Comparison of ENCODE assay signal across 7 cellular contexts in genomic region chr1:183580281-183580682, GRCh38. TPM values are rescaled to one million over a fixed set of nuclear protein-coding genes. Genes with fewer than 3 reads are reported as not detected.
DNase-seq lines count a peak whose midpoint lies in the region; ATAC-seq, FAIRE-seq and TF ChIP-seq lines count a peak whose summit lies in the region.

No MANE protein-coding gene starts in this region.

- H3K4me1 ChIP-seq in DOHH2 (ENCODE audit: control insufficient read depth, low read length) (peaks cover 19% of the 10 kb centered on the region), small intestine (ENCODE audit: control insufficient read depth in 2 of 2, insufficient read depth in 1 of 2, low read depth in 1 of 2, low read length in 1 of 2) (no peaks in the 10 kb centered on the region)
- H3K4me1 ChIP-seq in naive thymus-derived CD4-positive, alpha-beta T cell (ENCODE audit: control insufficient read depth in 2 of 2, insufficient read depth in 2 of 2, low read length in 2 of 2), result no peaks in the 10 kb centered on the region

- H3K9me3 ChIP-seq in DOHH2 (ENCODE audit: control insufficient read depth, insufficient read depth, low read length) (no peaks in the 10 kb centered on the region), small intestine (ENCODE audit: control insufficient read depth, low read depth) (no peaks in the 10 kb centered on the region)
- no peaks in the 10 kb centered on the region for H3K9me3 ChIP-seq in naive thymus-derived CD4-positive, alpha-beta T cell (ENCODE audit: control insufficient read depth in 2 of 3, low read length in 3 of 3)

- no peaks in the 10 kb centered on the region for H3K9me2 ChIP-seq in DOHH2 (replicated peaks; ENCODE audit: control insufficient read depth, low read length)

- POLR2A ChIA-PET in naive thymus-derived CD4-positive, alpha-beta T cell (lab: Charles Lee), result interaction anchor here (0.6 to 0.8 kb wide), 2 partner anchors 19 to 41 kb away, joined by 3 read pairs; no protein-coding TSS in a partner anchor

- CTCF ChIA-PET in naive thymus-derived CD4-positive, alpha-beta T cell (lab: Charles Lee), result no interaction called here

- WGBS in small intestine, 3 donors, result 42 to 67% (median 43%) methylated on average over 8 of the region's 8 CpGs

- no peak for FAIRE-seq in small intestine (lab: Jason Lieb, UNC)

- peaks cover 3% of the 10 kb centered on the region for H3K36me3 Mint-ChIP-seq in central memory CD8-positive, alpha-beta T cell (ENCODE audit: insufficient read depth)
- H3K36me3 Mint-ChIP-seq in naive thymus-derived CD4-positive, alpha-beta T cell, result peaks cover 0 to 12% (median 0%) of the 10 kb centered on the region in 5 donors

- H3K27ac Mint-ChIP-seq in central memory CD8-positive, alpha-beta T cell (ENCODE audit: low read depth), result no peak overlapping the region
- peak overlapping the region in 5 of 9 donors; percentile 18 to 84 (median 73) for H3K27ac Mint-ChIP-seq in naive thymus-derived CD4-positive, alpha-beta T cell

- H3K27me3 Mint-ChIP-seq in central memory CD8-positive, alpha-beta T cell, result no peaks in the 10 kb centered on the region
- H3K27me3 Mint-ChIP-seq in naive thymus-derived CD4-positive, alpha-beta T cell, result no peaks in the 10 kb centered on the region

- no peak overlapping the region for H3K4me3 Mint-ChIP-seq in central memory CD8-positive, alpha-beta T cell
- peak overlapping the region; percentile 14 to 80 (median 70) for H3K4me3 Mint-ChIP-seq in naive thymus-derived CD4-positive, alpha-beta T cell

- no peak overlapping the region for H3K4me3 ChIP-seq in DOHH2 (ENCODE audit: low read length)
- H3K4me3 ChIP-seq in HFF-Myc (replicated peaks; ENCODE audit: low read depth, low read length), result no peak overlapping the region
- no peak overlapping the region for H3K4me3 ChIP-seq in naive thymus-derived CD4-positive, alpha-beta T cell (ENCODE audit: low read length)
- H3K4me3 ChIP-seq in small intestine (ENCODE audit: low read depth in 1 of 2, low read length in 2 of 2), result no peak overlapping the region

- no peaks in the 10 kb centered on the region for H3K4me1 Mint-ChIP-seq in central memory CD8-positive, alpha-beta T cell
- peaks cover 9 to 34% (median 10%) of the 10 kb centered on the region in 7 donors for H3K4me1 Mint-ChIP-seq in naive thymus-derived CD4-positive, alpha-beta T cell

- H3K4me2 ChIP-seq in DOHH2 (ENCODE audit: low read length), result peak overlapping the region; percentile 38

- H3K9me3 Mint-ChIP-seq in central memory CD8-positive, alpha-beta T cell, result no peaks in the 10 kb centered on the region
- peaks cover 0 to 2% (median 0%) of the 10 kb centered on the region in 11 donors for H3K9me3 Mint-ChIP-seq in naive thymus-derived CD4-positive, alpha-beta T cell

- H3K79me2 ChIP-seq in DOHH2 (ENCODE audit: control insufficient read depth, low read length), result no peaks in the 10 kb centered on the region

- intact Hi-C loops in naive thymus-derived CD4-positive, alpha-beta T cell (cut with micrococcal nuclease), result no loop called here

- H3K27ac ChIP-seq in DOHH2 (ENCODE audit: low read depth, low read length) (no peak overlapping the region), small intestine (ENCODE audit: low read depth in 1 of 2, low read length in 1 of 2) (no peak overlapping the region)
- H3K27ac ChIP-seq in naive thymus-derived CD4-positive, alpha-beta T cell (ENCODE audit: low read depth, low read length), result no peak overlapping the region

- DNase-seq in HFF-Myc (ENCODE audit: extremely low read depth, low read depth) (no peak), NCI-H69 (lab: John Stamatoyannopoulos, UW) (peak; percentile 98), small intestine (no peak)
- no peak for DNase-seq in central memory CD8-positive, alpha-beta T cell (ENCODE audit: low spot score in 2 of 2)
- peak in 5 of 9 donors; percentile 7 to 30 (median 21) for DNase-seq in naive thymus-derived CD4-positive, alpha-beta T cell

- no peaks in the 10 kb centered on the region for H4K20me1 ChIP-seq in DOHH2 (ENCODE audit: control insufficient read depth, insufficient read depth, low read depth, low read length)

- peak; percentile 49 for ATAC-seq in central memory CD8-positive, alpha-beta T cell (replicated peaks; ENCODE audit: extremely low read depth, poor library complexity, severe bottlenecking)
- peak; percentile 75 for ATAC-seq in naive thymus-derived CD4-positive, alpha-beta T cell
- no peak for ATAC-seq in HG03378 (IDR thresholded peaks at IDR 0.05; ENCODE audit: unreplicated experiment)

- TF ChIP-seq CTCF in DOHH2 (IDR thresholded peaks at IDR 0.05; ENCODE audit: low read depth, low read length, poor library complexity, severe bottlenecking) (no peak), HFF-Myc (IDR thresholded peaks at IDR 0.05; ENCODE audit: low read depth, low read length, missing control alignments) (peak; percentile 20)

- no peaks in the 10 kb centered on the region for H3K36me3 ChIP-seq in DOHH2 (ENCODE audit: control insufficient read depth, low read length)
- no peaks in the 10 kb centered on the region for H3K36me3 ChIP-seq in naive thymus-derived CD4-positive, alpha-beta T cell (ENCODE audit: control insufficient read depth in 2 of 3, insufficient read depth in 3 of 3, low read length in 3 of 3)
- H3K36me3 ChIP-seq in small intestine (ENCODE audit: control insufficient read depth in 2 of 2, insufficient read depth in 2 of 2, low read length in 2 of 2), result no peaks in the 10 kb centered on the region

- H3K27me3 ChIP-seq in DOHH2 (ENCODE audit: control insufficient read depth, low read length) (peaks cover 56% of the 10 kb centered on the region), small intestine (ENCODE audit: control insufficient read depth in 2 of 2, insufficient read depth in 2 of 2, low read length in 2 of 2) (no peaks in the 10 kb centered on the region)
- no peaks in the 10 kb centered on the region for H3K27me3 ChIP-seq in naive thymus-derived CD4-positive, alpha-beta T cell (ENCODE audit: control insufficient read depth in 2 of 2, insufficient read depth in 2 of 2, low read length in 2 of 2)

- no peaks in the 10 kb centered on the region for H3F3A ChIP-seq in DOHH2 (ENCODE audit: control insufficient read depth, insufficient read depth)

RNA-seq across cellular contexts. Expression of gene NCF2, which starts 10.0 kb away (rescaled TPM):
- total RNA-seq in naive thymus-derived CD4-positive, alpha-beta T cell, result 100 to 1,000 TPM in 1 of 5 experiments, 10 to 100 TPM in 2, 1 to 10 TPM in 2; 2.2 to 145 (median 15.2) TPM
- 1 to 10 TPM in 1 of 2 donors, under 1 TPM in 1; 0.43 to 3.8 TPM for polyA plus RNA-seq in naive thymus-derived CD4-positive, alpha-beta T cell
- polyA plus RNA-seq in small intestine, result 1 to 10 TPM in 2 of 3 donors, under 1 TPM in 1; 0.89 to 4.9 (median 3.3) TPM

RNA-seq across cellular contexts. Expression of gene ARPC5, which starts 55.3 kb away (rescaled TPM):
- 100 to 1,000 TPM in 3 of 5 experiments, 10 to 100 TPM in 2; 49.9 to 252 (median 105) TPM for total RNA-seq in naive thymus-derived CD4-positive, alpha-beta T cell
- 100 to 1,000 TPM; 225 to 525 TPM for polyA plus RNA-seq in naive thymus-derived CD4-positive, alpha-beta T cell
- 100 to 1,000 TPM; 125 to 140 (median 126) TPM for polyA plus RNA-seq in small intestine

Comparison
In these comparisons a context has a peak if more than half of its experiments do, and no peak if none do; other contexts are left out.
1. DNase-seq: peak in NCI-H69 (single experiment) and naive thymus-derived CD4-positive, alpha-beta T cell (5 of 9); none in HFF-Myc (single experiment), central memory CD8-positive, alpha-beta T cell (0 of 2) and small intestine (single experiment).